ENCODE assay signal across 18 cellular contexts in the genomic region with DNA sequence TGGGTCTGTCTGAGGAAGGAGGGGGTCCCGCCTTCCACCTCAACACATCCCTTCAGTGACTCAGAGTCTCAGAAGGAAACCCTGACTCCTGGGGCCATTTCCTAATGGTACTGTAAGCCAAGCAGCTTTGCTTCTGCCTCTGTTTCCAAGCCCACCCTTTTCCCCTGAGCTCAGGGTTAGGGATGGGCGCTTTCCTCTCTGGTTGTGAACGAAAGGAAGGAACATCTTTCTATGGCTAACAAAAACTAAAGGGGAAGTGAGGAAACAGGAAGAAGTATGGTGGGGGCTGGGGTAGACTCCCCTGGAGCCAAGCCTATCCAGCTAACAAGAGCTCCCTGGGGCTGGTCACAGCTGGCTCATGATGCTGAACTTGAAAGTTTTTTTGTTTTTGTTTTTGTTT. TPM values are rescaled to one million over a fixed set of nuclear protein-coding genes. Genes with fewer than 3 reads are reported as not detected.
DNase-seq lines count a peak whose midpoint lies in the region; ATAC-seq and TF ChIP-seq lines count a peak whose summit lies in the region.
"Had no signal": no experiment of that assay in that cellular context is flagged by ENCODE, and none has a peak within 500 bp of the region (broad histone marks: within the 10 kb centered on the region; RNA-seq: fewer than 3 reads in every experiment).

No MANE protein-coding gene starts in this region.

- 93% methylated on average over 3 of the region's 3 CpGs; no CpG with 5 or more reads in 1 of the 2 experiments for WGBS in endodermal cell (ENCODE audit: insufficient coverage in 1 of 2, insufficient read length in 1 of 2), 2 experiments

- H2AFZ ChIP-seq in DND-41 (ENCODE audit: low read depth, low read length) = no peak overlapping the region

- no peaks in the 10 kb centered on the region for H3K9me3 ChIP-seq in DND-41 (ENCODE audit: insufficient read depth, low read length, severe bottlenecking)
- no peaks in the 10 kb centered on the region for H3K9me3 ChIP-seq in endodermal cell (ENCODE audit: control insufficient read depth, low read length)
- no peaks in the 10 kb centered on the region for H3K9me3 ChIP-seq in neutrophil
- H3K9me3 ChIP-seq: colonic mucosa, Peyer's patch had no signal

- H3K4me3 ChIP-seq in DND-41 (ENCODE audit: low read depth in 1 of 2, low read length in 2 of 2) (no peak overlapping the region), endodermal cell (ENCODE audit: low read length) (no peak overlapping the region), neutrophil (ENCODE audit: low read depth in 1 of 2, low read length in 1 of 2) (peak overlapping the region; percentile 37 to 39)
- H3K4me3 ChIP-seq: colonic mucosa, Peyer's patch had no signal

- H3K4me1 Mint-ChIP-seq in endodermal cell = peaks cover 2% of the 10 kb centered on the region
- H3K4me1 Mint-ChIP-seq: natural killer cell had no signal

- H3K4me2 ChIP-seq in DND-41 (ENCODE audit: insufficient read depth, low read length) = no peak overlapping the region

- H3K4me1 ChIP-seq in DND-41 (ENCODE audit: insufficient read depth, low read length) (no peaks in the 10 kb centered on the region), endodermal cell (ENCODE audit: control insufficient read depth, insufficient read depth, low read length) (no peaks in the 10 kb centered on the region), neutrophil (ENCODE audit: control insufficient read depth in 1 of 2, insufficient read depth in 1 of 2, low read depth in 1 of 2, low read length in 1 of 2) (peaks cover 37 to 44% of the 10 kb centered on the region in 2 experiments)
- H3K4me1 ChIP-seq: colonic mucosa, Peyer's patch had no signal

- H4K20me1 ChIP-seq in DND-41 (ENCODE audit: insufficient read depth, low read length) = peaks cover 39% of the 10 kb centered on the region

- H3K27me3 Mint-ChIP-seq in endodermal cell (ENCODE audit: insufficient read depth) = no peaks in the 10 kb centered on the region

- no peak for DNase-seq in DND-41
- peak; percentile 60 to 61 for DNase-seq in NOMO-1 (lab: John Stamatoyannopoulos, UW; ENCODE audit: unreplicated experiment in 2 of 2)
- DNase-seq in endodermal cell = no peak
- DNase-seq in inferior parietal cortex (ENCODE audit: extremely low spot score) = no peak
- no peak for DNase-seq in central memory CD4-positive, alpha-beta T cell
- DNase-seq in stimulated activated naive CD4-positive, alpha-beta T cell (lab: John Stamatoyannopoulos, UW) = no peak
- DNase-seq: colonic mucosa, erythroblast, natural killer cell, NCI-H187 treated with DMSO at 0.1 percent for 48 hours, NCI-H524 treated with DMSO at 0.1 percent for 48 hours, Peyer's patch, SW 1271, WERI-Rb-1 had no signal

- H3K27ac Mint-ChIP-seq in endodermal cell = peak overlapping the region; percentile 48
- H3K27ac Mint-ChIP-seq: natural killer cell had no signal

- no peaks in the 10 kb centered on the region for H3K27me3 ChIP-seq in DND-41 (ENCODE audit: insufficient read depth, low read length, poor library complexity)
- H3K27me3 ChIP-seq in endodermal cell (ENCODE audit: control insufficient read depth, insufficient read depth, low read length, poor library complexity, severe bottlenecking) = no peaks in the 10 kb centered on the region
- H3K27me3 ChIP-seq in neutrophil = no peaks in the 10 kb centered on the region
- H3K27me3 ChIP-seq: colonic mucosa, Peyer's patch had no signal

- H3K79me2 ChIP-seq in DND-41 (ENCODE audit: insufficient read depth, low read length) = peaks cover 14% of the 10 kb centered on the region

- peaks cover 76% of the 10 kb centered on the region for H3K36me3 Mint-ChIP-seq in endodermal cell (ENCODE audit: low read depth)
- H3K36me3 Mint-ChIP-seq: natural killer cell had no signal

- no peak for TF ChIP-seq CTCF in DND-41 (IDR thresholded peaks at IDR 0.05; ENCODE audit: borderline replicate concordance, extremely low read depth, low read length, poor library complexity, severe bottlenecking)
- no peak for TF ChIP-seq CTCF in endodermal cell (conservative IDR thresholded peaks at IDR 0.05)
- TF ChIP-seq CTCF in neutrophil (IDR thresholded peaks at IDR 0.05) = no peak

- H3K27ac ChIP-seq in DND-41 (ENCODE audit: low read length) (0 out of 2 replicates have a peak overlapping the region, but pooled peaks have one; percentile 19), endodermal cell (ENCODE audit: low read depth, low read length) (no peak overlapping the region), neutrophil (peak overlapping the region; percentile 91)
- H3K27ac ChIP-seq: colonic mucosa, Peyer's patch, WERI-Rb-1 had no signal

- no peak for ATAC-seq in DND-41 (ENCODE audit: insufficient read depth, low read depth)
- no peak for ATAC-seq in GM19351 (IDR thresholded peaks at IDR 0.05; ENCODE audit: unreplicated experiment)
- ATAC-seq: natural killer cell had no signal

- no peak overlapping the region for H3K4me3 Mint-ChIP-seq in endodermal cell
- H3K4me3 Mint-ChIP-seq: natural killer cell had no signal

- H3K9me3 Mint-ChIP-seq in endodermal cell = no peaks in the 10 kb centered on the region
- H3K9me3 Mint-ChIP-seq: natural killer cell had no signal

- H3K9ac ChIP-seq in DND-41 (ENCODE audit: low read depth, low read length) = no peak overlapping the region
- H3K9ac ChIP-seq in endodermal cell (ENCODE audit: extremely low read depth, low read length, poor library complexity, severe bottlenecking) = no peak overlapping the region

- H3K36me3 ChIP-seq in DND-41 (ENCODE audit: insufficient read depth, low read length) (peaks cover 99% of the 10 kb centered on the region), endodermal cell (ENCODE audit: control insufficient read depth, insufficient read depth, low read length) (peaks cover 98% of the 10 kb centered on the region), neutrophil (no peaks in the 10 kb centered on the region)

RNA-seq across cellular contexts. Expression of gene UNC119B, which starts 11.6 kb away (rescaled TPM):
- total RNA-seq in endodermal cell = 10 to 100 TPM; 52.8 to 60.7 TPM
- 51.5 TPM for polyA plus RNA-seq in endodermal cell (2013, experiment 1 of 2)
- 48.1 TPM for polyA plus RNA-seq in endodermal cell (2013, experiment 2 of 2)

RNA-seq across cellular contexts. Expression of gene MLEC, which starts 11.7 kb away (rescaled TPM):
- 100 to 1,000 TPM; 188 to 195 TPM for total RNA-seq in endodermal cell
- polyA plus RNA-seq in endodermal cell (2013, experiment 1 of 2) = 74.9 TPM
- polyA plus RNA-seq in endodermal cell (2013, experiment 2 of 2) = 85.2 TPM

RNA-seq across cellular contexts. Expression of gene ACADS, which starts 26.9 kb away (rescaled TPM):
- 1 to 10 TPM; 8.0 to 9.2 TPM for total RNA-seq in endodermal cell
- polyA plus RNA-seq in endodermal cell (2013, experiment 1 of 2) = 6.9 TPM
- 5.5 TPM for polyA plus RNA-seq in endodermal cell (2013, experiment 2 of 2)

RNA-seq across cellular contexts. Expression of gene CABP1, which starts 58.3 kb away (rescaled TPM):
- under 1 TPM; 0.29 to 0.86 TPM for total RNA-seq in endodermal cell
- polyA plus RNA-seq in endodermal cell (2013, experiment 1 of 2) = 0.93 TPM
- 1.2 TPM for polyA plus RNA-seq in endodermal cell (2013, experiment 2 of 2)
- total RNA-seq: H4, HT1080, natural killer cell had no signal

Comparison
In these comparisons a context has a peak if more than half of its experiments do, and no peak if none do; other contexts are left out.
1. DNase-seq: peak in NOMO-1 (2 of 2); none in DND-41 (single experiment), endodermal cell (single experiment), inferior parietal cortex (single experiment), central memory CD4-positive, alpha-beta T cell (single experiment) and stimulated activated naive CD4-positive, alpha-beta T cell (0 of 6).
2. H3K4me3 ChIP-seq: peak in neutrophil (2 of 2); none in DND-41 (0 of 2) and endodermal cell (single experiment).